15 cellular contexts compared by ENCODE assay signal in genomic region chr2:133452146-133452545, GRCh38.
DNase-seq lines count a peak whose midpoint lies in the region; ATAC-seq, FAIRE-seq and TF ChIP-seq lines count a peak whose summit lies in the region.
"Had no signal": no experiment of that assay in that cellular context is flagged by ENCODE, and none has a peak within 500 bp of the region (broad histone marks: within the 10 kb centered on the region; RNA-seq: fewer than 3 reads in every experiment).

No MANE protein-coding gene starts in this region.

- no peaks in the 10 kb centered on the region for H3K9me1 ChIP-seq in keratinocyte (ENCODE audit: control insufficient read depth, extremely low read depth, insufficient read depth, low read length)

- DNase-seq in GM23338 (ENCODE audit: low spot score), result no peak
- DNase-seq in NCI-H524 treated with DMSO at 0.1 percent for 48 hours (lab: John Stamatoyannopoulos, UW), result peak; percentile 7
- no peak for DNase-seq in keratinocyte (ENCODE audit: low read depth, low spot score)
- DNase-seq in BE2C, result no peak
- DNase-seq in NCI-H1092 (lab: John Stamatoyannopoulos, UW), result no peak
- no peak for DNase-seq in anterior cingulate cortex (lab: John Stamatoyannopoulos, UW)
- DNase-seq: CD8-positive, alpha-beta T cell; COR-L47; DMS53; GM23248; H7 had no signal

- H3K27me3 ChIP-seq in GM23338 (ENCODE audit: insufficient read depth) (no peaks in the 10 kb centered on the region), keratinocyte (ENCODE audit: control insufficient read depth, extremely low read depth, insufficient read depth, low read length) (no peaks in the 10 kb centered on the region), BE2C (no peaks in the 10 kb centered on the region)

- H3K27ac ChIP-seq in GM23338 (ENCODE audit: low read depth), result no peak overlapping the region
- H3K27ac ChIP-seq in keratinocyte (ENCODE audit: control insufficient read depth, insufficient read depth, low read length), result peak overlapping the region; percentile 64
- H3K27ac ChIP-seq: GM23248 had no signal

- H3K9me3 ChIP-seq in keratinocyte (ENCODE audit: control insufficient read depth, low read depth, low read length) (no peaks in the 10 kb centered on the region), BE2C (no peaks in the 10 kb centered on the region)
- H3K9me3 ChIP-seq: A549 had no signal

- H3F3A ChIP-seq in GM23338 (replicated peaks; ENCODE audit: low read depth), result no peaks in the 10 kb centered on the region

- H3K4me3 ChIP-seq in GM23338 (no peak overlapping the region), keratinocyte (ENCODE audit: control insufficient read depth in 2 of 3, extremely low read depth in 1 of 3, insufficient read depth in 2 of 3, low read depth in 1 of 3, low read length in 3 of 3) (no peak overlapping the region), BE2C (ENCODE audit: low read depth, low read length) (no peak overlapping the region)
- H3K4me3 ChIP-seq: A549, GM23248 had no signal

- ATAC-seq in GM23338, result no peak
- ATAC-seq: A549; CD8-positive, alpha-beta T cell had no signal

- H4K20me1 ChIP-seq in GM23338 (replicated peaks; ENCODE audit: insufficient read depth) (no peaks in the 10 kb centered on the region), keratinocyte (ENCODE audit: control insufficient read depth, extremely low read depth, insufficient read depth, low read length) (no peaks in the 10 kb centered on the region)

- H3K9me2 ChIP-seq in GM23338 (ENCODE audit: insufficient read depth), result no peaks in the 10 kb centered on the region; the same call in 1 of the 2 replicates

- H3K4me2 ChIP-seq in GM23338 (no peak overlapping the region), keratinocyte (ENCODE audit: control insufficient read depth, extremely low read depth, insufficient read depth, low read depth, low read length) (peak overlapping the region; percentile 49)
- H3K4me2 ChIP-seq: A549 had no signal

- H3K79me2 ChIP-seq in GM23338 (replicated peaks; ENCODE audit: insufficient read depth), result no peaks in the 10 kb centered on the region
- H3K79me2 ChIP-seq in keratinocyte (ENCODE audit: control insufficient read depth, insufficient read depth, low read length), result no peaks in the 10 kb centered on the region

- H3K36me3 Mint-ChIP-seq in GM23338 (ENCODE audit: low read depth) (no peaks in the 10 kb centered on the region), brain (no peaks in the 10 kb centered on the region)
- H3K36me3 Mint-ChIP-seq: CD14-positive monocyte; CD8-positive, alpha-beta T cell had no signal

- H3K4me1 Mint-ChIP-seq in GM23338 (no peaks in the 10 kb centered on the region), brain (peaks cover 16% of the 10 kb centered on the region)
- H3K4me1 Mint-ChIP-seq: CD14-positive monocyte had no signal

- FAIRE-seq in keratinocyte (lab: Jason Lieb, UNC), result no peak
- FAIRE-seq: A549, GM18507 had no signal

- H3K27ac Mint-ChIP-seq in GM23338 (no peak overlapping the region), brain (peak overlapping the region in 3 of 5 experiments; percentile 17 to 71 (median 19))
- H3K27ac Mint-ChIP-seq: CD14-positive monocyte; CD8-positive, alpha-beta T cell had no signal

- peak overlapping the region; percentile 19 for H3K9ac ChIP-seq in keratinocyte (ENCODE audit: control insufficient read depth, extremely low read depth, insufficient read depth, low read length)
- H3K9ac ChIP-seq: GM23248 had no signal

- dilution Hi-C loops in keratinocyte (cut with MboI; ENCODE audit: extremely low pct_ligation_motif_present, low sequenced_read_pairs), result no loop called here

- H2AFZ ChIP-seq in GM23338 (peak overlapping the region; percentile 56; the same call in 1 of the 2 replicates), keratinocyte (ENCODE audit: control insufficient read depth, low read length) (no peak overlapping the region)
- H2AFZ ChIP-seq: GM23248 had no signal

- H3K9me3 Mint-ChIP-seq in GM23338 (no peaks in the 10 kb centered on the region), brain (peaks cover 0 to 14% (median 8%) of the 10 kb centered on the region in 5 experiments)

- H3K4me1 ChIP-seq in GM23338 (ENCODE audit: insufficient read depth) (no peaks in the 10 kb centered on the region), keratinocyte (ENCODE audit: control insufficient read depth, extremely low read depth, insufficient read depth, low read length) (peaks cover 12% of the 10 kb centered on the region), BE2C (no peaks in the 10 kb centered on the region; the same call in 1 of the 2 replicates)

- no peak overlapping the region for H3K4me3 Mint-ChIP-seq in GM23338
- no peak overlapping the region for H3K4me3 Mint-ChIP-seq in brain
- H3K4me3 Mint-ChIP-seq: CD14-positive monocyte; CD8-positive, alpha-beta T cell had no signal

- TF ChIP-seq CTCF in GM23338 (conservative IDR thresholded peaks at IDR 0.05; ENCODE audit: low read depth in 2 of 2) (no peak), brain (conservative IDR thresholded peaks at IDR 0.05) (no peak), keratinocyte (optimal IDR thresholded peaks at IDR 0.05 in 1 of 3, IDR thresholded peaks at IDR 0.05 in 1 of 3, conservative IDR thresholded peaks at IDR 0.05 in 1 of 3; ENCODE audit: extremely low read depth in 1 of 3, insufficient read depth in 2 of 3, low read length in 3 of 3) (no peak), BE2C (IDR thresholded peaks at IDR 0.05; ENCODE audit: low read depth, low read length) (no peak)

- H3K27me3 Mint-ChIP-seq in GM23338 (ENCODE audit: insufficient read depth, low read depth, poor library complexity), result no peaks in the 10 kb centered on the region
- no peaks in the 10 kb centered on the region for H3K27me3 Mint-ChIP-seq in brain

- H3K36me3 ChIP-seq in GM23338 (ENCODE audit: insufficient read depth) (no peaks in the 10 kb centered on the region), keratinocyte (ENCODE audit: control insufficient read depth in 2 of 2, extremely low read depth in 1 of 2, insufficient read depth in 2 of 2, low read length in 2 of 2) (no peaks in the 10 kb centered on the region), BE2C (no peaks in the 10 kb centered on the region)

TF ChIP-seq in GM23338, 12 proteins besides CTCF, POLR2A, EP300 and RAD21 (continues in another document):
- no peak for TF ChIP-seq NANOG (IDR thresholded peaks at IDR 0.05; ENCODE audit: borderline replicate concordance)
- TF ChIP-seq EZH2phosphoT487 (IDR thresholded peaks at IDR 0.05; ENCODE audit: unreplicated experiment), result no peak
- TF ChIP-seq EZH2 (IDR thresholded peaks at IDR 0.05; ENCODE audit: low read depth, unreplicated experiment), result no peak
- TF ChIP-seq ZNF331 (CRISPR knock-in tag; IDR thresholded peaks at IDR 0.05; ENCODE audit: low read depth), result no peak
- TF ChIP-seq CREB1 (CRISPR knock-in tag; IDR thresholded peaks at IDR 0.05; ENCODE audit: low read depth), result no peak
- TF ChIP-seq ETS1 (IDR thresholded peaks at IDR 0.05), result no peak
- no peak for TF ChIP-seq POLR2AphosphoS5 (IDR thresholded peaks at IDR 0.05; ENCODE audit: low read depth)
